In the genomic region with DNA sequence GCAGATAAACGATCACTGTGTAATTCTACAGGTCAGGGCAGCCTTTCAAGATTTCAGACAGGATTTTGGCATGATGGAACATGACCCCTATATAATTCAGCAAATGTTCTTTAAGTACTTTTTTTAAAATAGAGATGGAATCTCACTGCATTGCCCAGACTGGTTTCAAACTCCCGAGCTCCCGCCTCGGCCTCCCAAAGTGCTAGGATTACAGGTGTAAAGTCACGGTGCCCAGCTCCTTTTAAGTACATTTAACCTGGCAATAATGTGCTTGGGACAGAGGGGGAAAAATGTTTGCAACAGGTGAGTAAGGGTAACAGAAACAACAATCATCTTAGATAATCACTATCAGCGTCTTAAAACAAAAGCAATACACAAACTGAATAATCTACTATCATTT, we compare ENCODE assay signal across 1 cellular context.
TF ChIP-seq lines count a peak whose summit lies in the region.

No MANE protein-coding gene starts in this region.

TF ChIP-seq in GM23338, 12 proteins besides CTCF, POLR2A, EP300 and RAD21 (continued from another document):
- TF ChIP-seq, protein P1, sequence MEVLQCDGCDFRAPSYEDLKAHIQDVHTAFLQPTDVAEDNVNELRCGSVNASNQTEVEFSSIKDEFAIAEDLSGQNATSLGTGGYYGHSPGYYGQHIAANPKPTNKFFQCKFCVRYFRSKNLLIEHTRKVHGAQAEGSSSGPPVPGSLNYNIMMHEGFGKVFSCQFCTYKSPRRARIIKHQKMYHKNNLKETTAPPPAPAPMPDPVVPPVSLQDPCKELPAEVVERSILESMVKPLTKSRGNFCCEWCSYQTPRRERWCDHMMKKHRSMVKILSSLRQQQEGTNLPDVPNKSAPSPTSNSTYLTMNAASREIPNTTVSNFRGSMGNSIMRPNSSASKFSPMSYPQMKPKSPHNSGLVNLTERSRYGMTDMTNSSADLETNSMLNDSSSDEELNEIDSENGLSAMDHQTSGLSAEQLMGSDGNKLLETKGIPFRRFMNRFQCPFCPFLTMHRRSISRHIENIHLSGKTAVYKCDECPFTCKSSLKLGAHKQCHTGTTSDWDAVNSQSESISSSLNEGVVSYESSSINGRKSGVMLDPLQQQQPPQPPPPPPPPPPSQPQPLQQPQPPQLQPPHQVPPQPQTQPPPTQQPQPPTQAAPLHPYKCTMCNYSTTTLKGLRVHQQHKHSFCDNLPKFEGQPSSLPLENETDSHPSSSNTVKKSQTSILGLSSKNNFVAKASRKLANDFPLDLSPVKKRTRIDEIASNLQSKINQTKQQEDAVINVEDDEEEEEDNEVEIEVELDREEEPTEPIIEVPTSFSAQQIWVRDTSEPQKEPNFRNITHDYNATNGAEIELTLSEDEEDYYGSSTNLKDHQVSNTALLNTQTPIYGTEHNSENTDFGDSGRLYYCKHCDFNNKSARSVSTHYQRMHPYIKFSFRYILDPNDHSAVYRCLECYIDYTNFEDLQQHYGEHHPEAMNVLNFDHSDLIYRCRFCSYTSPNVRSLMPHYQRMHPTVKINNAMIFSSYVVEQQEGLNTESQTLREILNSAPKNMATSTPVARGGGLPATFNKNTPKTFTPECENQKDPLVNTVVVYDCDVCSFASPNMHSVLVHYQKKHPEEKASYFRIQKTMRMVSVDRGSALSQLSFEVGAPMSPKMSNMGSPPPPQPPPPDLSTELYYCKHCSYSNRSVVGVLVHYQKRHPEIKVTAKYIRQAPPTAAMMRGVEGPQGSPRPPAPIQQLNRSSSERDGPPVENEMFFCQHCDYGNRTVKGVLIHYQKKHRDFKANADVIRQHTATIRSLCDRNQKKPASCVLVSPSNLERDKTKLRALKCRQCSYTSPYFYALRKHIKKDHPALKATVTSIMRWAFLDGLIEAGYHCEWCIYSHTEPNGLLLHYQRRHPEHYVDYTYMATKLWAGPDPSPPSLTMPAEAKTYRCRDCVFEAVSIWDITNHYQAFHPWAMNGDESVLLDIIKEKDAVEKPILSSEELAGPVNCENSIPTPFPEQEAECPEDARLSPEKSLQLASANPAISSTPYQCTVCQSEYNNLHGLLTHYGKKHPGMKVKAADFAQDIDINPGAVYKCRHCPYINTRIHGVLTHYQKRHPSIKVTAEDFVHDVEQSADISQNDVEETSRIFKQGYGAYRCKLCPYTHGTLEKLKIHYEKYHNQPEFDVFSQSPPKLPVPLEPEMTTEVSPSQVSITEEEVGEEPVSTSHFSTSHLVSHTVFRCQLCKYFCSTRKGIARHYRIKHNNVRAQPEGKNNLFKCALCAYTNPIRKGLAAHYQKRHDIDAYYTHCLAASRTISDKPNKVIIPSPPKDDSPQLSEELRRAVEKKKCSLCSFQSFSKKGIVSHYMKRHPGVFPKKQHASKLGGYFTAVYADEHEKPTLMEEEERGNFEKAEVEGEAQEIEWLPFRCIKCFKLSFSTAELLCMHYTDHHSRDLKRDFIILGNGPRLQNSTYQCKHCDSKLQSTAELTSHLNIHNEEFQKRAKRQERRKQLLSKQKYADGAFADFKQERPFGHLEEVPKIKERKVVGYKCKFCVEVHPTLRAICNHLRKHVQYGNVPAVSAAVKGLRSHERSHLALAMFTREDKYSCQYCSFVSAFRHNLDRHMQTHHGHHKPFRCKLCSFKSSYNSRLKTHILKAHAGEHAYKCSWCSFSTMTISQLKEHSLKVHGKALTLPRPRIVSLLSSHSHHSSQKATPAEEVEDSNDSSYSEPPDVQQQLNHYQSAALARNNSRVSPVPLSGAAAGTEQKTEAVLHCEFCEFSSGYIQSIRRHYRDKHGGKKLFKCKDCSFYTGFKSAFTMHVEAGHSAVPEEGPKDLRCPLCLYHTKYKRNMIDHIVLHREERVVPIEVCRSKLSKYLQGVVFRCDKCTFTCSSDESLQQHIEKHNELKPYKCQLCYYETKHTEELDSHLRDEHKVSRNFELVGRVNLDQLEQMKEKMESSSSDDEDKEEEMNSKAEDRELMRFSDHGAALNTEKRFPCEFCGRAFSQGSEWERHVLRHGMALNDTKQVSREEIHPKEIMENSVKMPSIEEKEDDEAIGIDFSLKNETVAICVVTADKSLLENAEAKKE (CRISPR knock-in tag; IDR thresholded peaks at IDR 0.05): no peak
- no peak for TF ChIP-seq POLR2AphosphoS5 (IDR thresholded peaks at IDR 0.05; ENCODE audit: low read depth)
- no peak for TF ChIP-seq ZNF331 (CRISPR knock-in tag; IDR thresholded peaks at IDR 0.05; ENCODE audit: low read depth)
- TF ChIP-seq EZH2phosphoT487 (IDR thresholded peaks at IDR 0.05; ENCODE audit: unreplicated experiment): no peak
- no peak for TF ChIP-seq NANOG (IDR thresholded peaks at IDR 0.05; ENCODE audit: borderline replicate concordance)
- no peak for TF ChIP-seq EZH2 (IDR thresholded peaks at IDR 0.05; ENCODE audit: low read depth, unreplicated experiment)
